Comparison of ENCODE assay signal across 17 cellular contexts in genomic region chr22:43413826-43414225, GRCh38. TPM values are rescaled to one million over a fixed set of nuclear protein-coding genes. Genes with fewer than 3 reads are reported as not detected.
A peak's percentile ranks its signal among the peaks of the same experiment; 100 is the strongest.
DNase-seq lines count a peak whose midpoint lies in the region; ATAC-seq, FAIRE-seq and TF ChIP-seq lines count a peak whose summit lies in the region.
"Had no signal": no experiment of that assay in that cellular context is flagged by ENCODE, and none has a peak within 500 bp of the region (broad histone marks: within the 10 kb centered on the region; RNA-seq: fewer than 3 reads in every experiment).

No MANE protein-coding gene starts in this region.

- peak overlapping the region; percentile 66 to 90 (median 80) for H3K4me3 Mint-ChIP-seq in nephron
- no peak overlapping the region for H3K4me3 Mint-ChIP-seq in activated CD8-positive, alpha-beta memory T cell treated with anti-CD3 and anti-CD28 coated beads, Interleukin-2, amount 10 ng/mL, durations not matched to agents 7 days and 5 days
- H3K4me3 Mint-ChIP-seq: CD8-positive, alpha-beta T cell had no signal

- DNase-seq in Right ventricle myocardium superior (peak; percentile 3), left cardiac atrium (no peak), superior temporal gyrus (ENCODE audit: extremely low spot score) (peak; percentile 43), HTR-8/SVneo (ENCODE audit: insufficient read length, low spot score) (no peak)
- no peak for DNase-seq in activated CD8-positive, alpha-beta memory T cell treated with anti-CD3 and anti-CD28 coated beads, Interleukin-2, amount 10 ng/mL, durations not matched to agents 7 days and 5 days
- DNase-seq: CD8-positive, alpha-beta T cell; EL; IMR-90 had no signal

- H3K9me3 Mint-ChIP-seq in nephron, result peaks cover 4% of the 10 kb centered on the region
- H3K9me3 Mint-ChIP-seq in activated CD8-positive, alpha-beta memory T cell treated with anti-CD3 and anti-CD28 coated beads, Interleukin-2, amount 10 ng/mL, durations not matched to agents 7 days and 5 days (ENCODE audit: low read depth), result no peaks in the 10 kb centered on the region
- H3K9me3 Mint-ChIP-seq: CD8-positive, alpha-beta T cell had no signal

- intact Hi-C loops in Right ventricle myocardium superior (cut with DNase I) (no loop called here), left cardiac atrium (cut with DNase I) (no loop called here)

- H3K4me1 Mint-ChIP-seq in nephron, result no peaks in the 10 kb centered on the region
- H3K4me1 Mint-ChIP-seq in activated CD8-positive, alpha-beta memory T cell treated with anti-CD3 and anti-CD28 coated beads, Interleukin-2, amount 10 ng/mL, durations not matched to agents 7 days and 5 days, result no peaks in the 10 kb centered on the region
- H3K4me1 Mint-ChIP-seq: CD14-positive monocyte had no signal

- no peak for ATAC-seq in Right ventricle myocardium superior (ENCODE audit: poor library complexity)
- no peak for ATAC-seq in left cardiac atrium
- no peak for ATAC-seq in HG03378 (IDR thresholded peaks at IDR 0.05; ENCODE audit: unreplicated experiment)
- ATAC-seq in activated CD8-positive, alpha-beta memory T cell treated with anti-CD3 and anti-CD28 coated beads, Interleukin-2, amount 10 ng/mL, durations not matched to agents 7 days and 5 days, result no peak
- ATAC-seq: CD8-positive, alpha-beta T cell had no signal

- no peak for TF ChIP-seq CTCF in nephron (IDR thresholded peaks at IDR 0.05; ENCODE audit: unreplicated experiment in 3 of 3)

- peaks cover 89% of the 10 kb centered on the region for H3K27me3 Mint-ChIP-seq in nephron (ENCODE audit: low read depth)
- peaks cover 63% of the 10 kb centered on the region for H3K27me3 Mint-ChIP-seq in activated CD8-positive, alpha-beta memory T cell treated with anti-CD3 and anti-CD28 coated beads, Interleukin-2, amount 10 ng/mL, durations not matched to agents 7 days and 5 days

- no peak for FAIRE-seq in HTR-8/SVneo (lab: Jason Lieb, UNC)
- FAIRE-seq: D721Med, G401.6, GM12892, GM19239, H1 had no signal

- H3K27ac Mint-ChIP-seq in nephron, result no peak overlapping the region
- no peak overlapping the region for H3K27ac Mint-ChIP-seq in activated CD8-positive, alpha-beta memory T cell treated with anti-CD3 and anti-CD28 coated beads, Interleukin-2, amount 10 ng/mL, durations not matched to agents 7 days and 5 days
- H3K27ac Mint-ChIP-seq: CD8-positive, alpha-beta T cell had no signal

- CTCF ChIA-PET in activated CD8-positive, alpha-beta memory T cell treated with anti-CD3 and anti-CD28 coated beads, Interleukin-2, amount 10 ng/mL, durations not matched to agents 7 days and 5 days (lab: Charles Lee), result no interaction called here

- no peaks in the 10 kb centered on the region for H3K36me3 Mint-ChIP-seq in nephron (ENCODE audit: low read depth)
- H3K36me3 Mint-ChIP-seq in activated CD8-positive, alpha-beta memory T cell treated with anti-CD3 and anti-CD28 coated beads, Interleukin-2, amount 10 ng/mL, durations not matched to agents 7 days and 5 days, result no peaks in the 10 kb centered on the region
- H3K36me3 Mint-ChIP-seq: CD14-positive monocyte; CD8-positive, alpha-beta T cell had no signal

RNA-seq across cellular contexts. Expression of gene MPPED1, which starts 2.0 kb away (rescaled TPM):
- total RNA-seq in Right ventricle myocardium superior, result not detected
- under 1 TPM in 1 of 2 donors, not detected in 1; 0.12 TPM for total RNA-seq in left cardiac atrium
- not detected for total RNA-seq in activated CD8-positive, alpha-beta memory T cell treated with anti-CD3 and anti-CD28 coated beads, Interleukin-2, amount 10 ng/mL, durations not matched to agents 7 days and 5 days
- total RNA-seq: A673; CD8-positive, alpha-beta T cell; IMR-90 had no signal

Comparison
In these comparisons a context has a peak if more than half of its experiments do, and no peak if none do; other contexts are left out.
1. DNase-seq: peak in Right ventricle myocardium superior (single experiment) and superior temporal gyrus (single experiment); none in left cardiac atrium (single experiment), HTR-8/SVneo (single experiment) and activated CD8-positive, alpha-beta memory T cell treated with anti-CD3 and anti-CD28 coated beads, Interleukin-2, amount 10 ng/mL, durations not matched to agents 7 days and 5 days (single experiment).